ENCODE assay signal across 18 cellular contexts in the genomic region with DNA sequence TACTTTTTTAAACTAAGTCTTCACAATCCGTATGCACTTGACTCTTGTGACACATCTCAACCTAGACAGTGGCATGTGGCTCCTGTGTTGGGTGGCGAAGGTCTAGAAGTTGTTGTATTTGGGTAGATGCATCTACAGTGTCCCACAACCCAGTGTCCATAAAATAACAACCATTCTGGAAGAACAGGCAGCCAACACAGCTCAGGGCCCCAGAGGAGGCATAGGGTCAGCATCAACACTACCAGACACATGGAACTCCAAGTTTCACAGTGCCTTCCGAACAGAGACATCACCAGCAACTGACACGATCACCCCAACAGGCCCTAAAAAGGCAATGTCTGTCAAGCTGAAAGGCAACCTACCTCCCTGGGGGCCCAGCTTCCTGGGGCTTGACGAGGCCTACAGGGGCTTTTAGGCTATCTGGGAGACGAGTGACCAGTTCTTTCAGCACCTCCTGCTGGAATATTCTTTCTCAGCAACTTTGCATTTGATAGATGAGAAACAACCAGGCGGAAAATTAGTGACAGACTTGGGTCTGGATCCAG. TPM values are rescaled to one million over a fixed set of nuclear protein-coding genes. Genes with fewer than 3 reads are reported as not detected.
DNase-seq lines count a peak whose midpoint lies in the region; ATAC-seq and TF ChIP-seq lines count a peak whose summit lies in the region.
"Had no signal": no experiment of that assay in that cellular context is flagged by ENCODE, and none has a peak within 500 bp of the region (broad histone marks: within the 10 kb centered on the region; RNA-seq: fewer than 3 reads in every experiment).

No MANE protein-coding gene starts in this region.

- H3K4me3 Mint-ChIP-seq in T-helper 17 cell (no peak overlapping the region), type B pancreatic cell (no peak overlapping the region)
- H3K4me3 Mint-ChIP-seq: mesothelial cell of epicardium had no signal

- H3K27ac Mint-ChIP-seq in T-helper 17 cell (peak overlapping the region; percentile 62), type B pancreatic cell (no peak overlapping the region)
- H3K27ac Mint-ChIP-seq: mesothelial cell of epicardium had no signal

- peak; percentile 25 for DNase-seq in activated effector memory CD4-positive, alpha-beta T cell treated with anti-CD3 and anti-CD28 coated beads, Interleukin-2, amount 50 U/mL, for 16 hours
- DNase-seq in activated effector memory CD4-positive, alpha-beta T cell treated with Interleukin-2 at 50 U/mL for 16 hours, result no peak
- DNase-seq in T-helper 17 cell, result no peak
- DNase-seq in islet precursor cell, result peak; percentile 20
- DNase-seq in type B pancreatic cell (ENCODE audit: extremely low spot score, unreplicated experiment), result peak; percentile 42
- DNase-seq in NCI-H82 treated with DMSO at 0.1 percent for 48 hours (lab: John Stamatoyannopoulos, UW; ENCODE audit: unreplicated experiment), result no peak
- no peak for DNase-seq in stimulated activated naive CD4-positive, alpha-beta T cell treated with Interleukin-2 at 50 U/mL for 16 hours (lab: John Stamatoyannopoulos, UW)
- no peak for DNase-seq in T-helper 1 cell
- DNase-seq: activated CD4-positive, alpha-beta T cell treated with anti-CD3 and anti-CD28 coated beads for 48 hours; activated gamma-delta T cell treated with Interleukin-2 at 50 U/mL for 16 hours; KG1; NCI-H1694; NCI-H345; small intestine; stimulated activated naive CD4-positive, alpha-beta T cell had no signal

- no peaks in the 10 kb centered on the region for H3K27me3 Mint-ChIP-seq in T-helper 17 cell
- no peaks in the 10 kb centered on the region for H3K27me3 Mint-ChIP-seq in type B pancreatic cell

- H3K36me3 Mint-ChIP-seq in T-helper 17 cell (ENCODE audit: low read depth), result peaks cover 6% of the 10 kb centered on the region
- peaks cover 20% of the 10 kb centered on the region for H3K36me3 Mint-ChIP-seq in type B pancreatic cell

- peaks cover 74% of the 10 kb centered on the region for H3K4me1 Mint-ChIP-seq in T-helper 17 cell
- H3K4me1 Mint-ChIP-seq in type B pancreatic cell (ENCODE audit: unreplicated experiment), result peaks cover 35% of the 10 kb centered on the region

- no peak for ATAC-seq in T-helper 17 cell
- ATAC-seq: pancreas had no signal

- TF ChIP-seq CTCF in type B pancreatic cell (conservative IDR thresholded peaks at IDR 0.05), result no peak

- H3K9me3 Mint-ChIP-seq in type B pancreatic cell, result no peaks in the 10 kb centered on the region
- H3K9me3 Mint-ChIP-seq: mesothelial cell of epicardium had no signal

- H3K9me3 ChIP-seq in T-helper 17 cell (ENCODE audit: control insufficient read depth, low read length, poor library complexity, severe bottlenecking), result no peaks in the 10 kb centered on the region
- H3K9me3 ChIP-seq: ascending aorta, pancreas had no signal

RNA-seq across cellular contexts. Expression of gene SH3BP5L, which starts 5.6 kb away (rescaled TPM):
- total RNA-seq in T-helper 17 cell (10 to 100 TPM; 13.3 to 20.0 TPM), type B pancreatic cell (ENCODE audit: low replicate concordance) (33.4 and 33.7 TPM in 2 replicates)

RNA-seq across cellular contexts. Expression of gene ZNF672, which starts 17.9 kb away (rescaled TPM):
- total RNA-seq in T-helper 17 cell (10 to 100 TPM; 23.1 to 28.8 TPM), type B pancreatic cell (ENCODE audit: low replicate concordance) (33.0 and 35.0 TPM in 2 replicates)

RNA-seq across cellular contexts. Expression of gene ZNF692, which starts 38.8 kb away (rescaled TPM):
- total RNA-seq in T-helper 17 cell (10 to 100 TPM; 35.0 to 41.4 TPM), type B pancreatic cell (ENCODE audit: low replicate concordance) (55.0 and 73.0 TPM in 2 replicates)

Comparison
In these comparisons a context has a peak if more than half of its experiments do, and no peak if none do; other contexts are left out.
1. DNase-seq: peak in activated effector memory CD4-positive, alpha-beta T cell treated with anti-CD3 and anti-CD28 coated beads, Interleukin-2, amount 50 U/mL, for 16 hours (single experiment), islet precursor cell (single experiment) and type B pancreatic cell (single experiment); none in activated effector memory CD4-positive, alpha-beta T cell treated with Interleukin-2 at 50 U/mL for 16 hours (single experiment), T-helper 17 cell (0 of 3), NCI-H82 treated with DMSO at 0.1 percent for 48 hours (single experiment), stimulated activated naive CD4-positive, alpha-beta T cell treated with Interleukin-2 at 50 U/mL for 16 hours (single experiment) and T-helper 1 cell (0 of 5).